Comparison of ENCODE assay signal across 15 cellular contexts in genomic region chr3:182962162-182962561, GRCh38. TPM values are rescaled to one million over a fixed set of nuclear protein-coding genes. Genes with fewer than 3 reads are reported as not detected.
DNase-seq lines count a peak whose midpoint lies in the region; ATAC-seq and TF ChIP-seq lines count a peak whose summit lies in the region.
"Had no signal": no experiment of that assay in that cellular context is flagged by ENCODE, and none has a peak within 500 bp of the region (broad histone marks: within the 10 kb centered on the region; RNA-seq: fewer than 3 reads in every experiment).

No MANE protein-coding gene starts in this region.

- TF ChIP-seq CTCF in OCI-LY3 (IDR thresholded peaks at IDR 0.05; ENCODE audit: low read depth, low read length) (no peak), stomach (IDR thresholded peaks at IDR 0.05) (no peak), glutamatergic neuron (IDR thresholded peaks at IDR 0.05; ENCODE audit: partially characterized antibody, unreplicated experiment) (no peak)

- peak in 9 of 61 donors; percentile 9 to 73 (median 26) for DNase-seq in caudate nucleus (lab: John Stamatoyannopoulos, UW)
- no peak for DNase-seq in left colon
- peak; percentile 49 for DNase-seq in stomach
- no peak for DNase-seq in NCI-H345 treated with DMSO at 0.1 percent for 48 hours (lab: John Stamatoyannopoulos, UW; ENCODE audit: unreplicated experiment)
- no peak for DNase-seq in glutamatergic neuron
- DNase-seq: activated CD4-positive, alpha-beta T cell treated with anti-CD3 and anti-CD28 coated beads, Interleukin-2, amount 50 U/mL, for 48 hours; activated naive CD4-positive, alpha-beta T cell; CD4-positive, alpha-beta T cell; foreskin fibroblast; Kasumi-1; NCI-H510A; RPMI8226; stimulated activated naive CD4-positive, alpha-beta T cell had no signal

- H3K9me3 Mint-ChIP-seq in glutamatergic neuron (ENCODE audit: unreplicated experiment) = no peaks in the 10 kb centered on the region
- H3K9me3 Mint-ChIP-seq: CD4-positive, alpha-beta T cell had no signal

- no peaks in the 10 kb centered on the region for H3K27me3 ChIP-seq in OCI-LY3 (ENCODE audit: low read depth, low read length)
- H3K27me3 ChIP-seq in stomach = no peaks in the 10 kb centered on the region

- no peak overlapping the region for H3K4me3 Mint-ChIP-seq in glutamatergic neuron (ENCODE audit: unreplicated experiment)
- H3K4me3 Mint-ChIP-seq: CD4-positive, alpha-beta T cell had no signal

- H3K4me1 ChIP-seq in OCI-LY3 (ENCODE audit: low read length) (peaks cover 37% of the 10 kb centered on the region), stomach (peaks cover 0 to 56% (median 29%) of the 10 kb centered on the region in 4 donors)

- H3K27me3 Mint-ChIP-seq in glutamatergic neuron (ENCODE audit: unreplicated experiment) = peaks cover 2% of the 10 kb centered on the region
- H3K27me3 Mint-ChIP-seq: CD4-positive, alpha-beta T cell had no signal

- H3K36me3 Mint-ChIP-seq in glutamatergic neuron (ENCODE audit: unreplicated experiment) = no peaks in the 10 kb centered on the region

- no peak for TF ChIP-seq EP300 in stomach (IDR thresholded peaks at IDR 0.05)

- no peak overlapping the region for H3K27ac Mint-ChIP-seq in glutamatergic neuron (ENCODE audit: unreplicated experiment)
- H3K27ac Mint-ChIP-seq: CD4-positive, alpha-beta T cell had no signal

- H2AFZ ChIP-seq in OCI-LY3 (ENCODE audit: low read depth, low read length) = no peak overlapping the region

- no peak overlapping the region for H3K4me2 ChIP-seq in OCI-LY3 (ENCODE audit: low read length)

- intact Hi-C loops in left colon (cut with DNase I, micrococcal nuclease) (no loop called here), stomach (cut with DNase I; ENCODE audit: low total_unique reads) (no loop called here)

- peaks cover 4% of the 10 kb centered on the region for H3K4me1 Mint-ChIP-seq in glutamatergic neuron (ENCODE audit: low read depth, unreplicated experiment)

- no peak overlapping the region for H3K9ac ChIP-seq in OCI-LY3 (ENCODE audit: low read length)

- H4K20me1 ChIP-seq in OCI-LY3 (ENCODE audit: insufficient read depth, low read length) = no peaks in the 10 kb centered on the region

- peaks cover 82% of the 10 kb centered on the region for H3K79me2 ChIP-seq in OCI-LY3 (ENCODE audit: low read length)

- no peak overlapping the region for H3K4me3 ChIP-seq in OCI-LY3 (ENCODE audit: low read length)
- no peak overlapping the region for H3K4me3 ChIP-seq in stomach

- ATAC-seq in left colon (peak; percentile 67), HG02840 (IDR thresholded peaks at IDR 0.05; ENCODE audit: low FRiP score, unreplicated experiment) (no peak)

- no peaks in the 10 kb centered on the region for H3K9me3 ChIP-seq in OCI-LY3 (ENCODE audit: insufficient read depth, low read length)
- no peaks in the 10 kb centered on the region for H3K9me3 ChIP-seq in stomach

- TF ChIP-seq POLR2A in stomach (IDR thresholded peaks at IDR 0.05) = no peak

- H3K27ac ChIP-seq in OCI-LY3 (ENCODE audit: low read length) (peak overlapping the region; percentile 1; the same call in 1 of the 2 replicates), caudate nucleus (ENCODE audit: low read depth, low read length) (peak overlapping the region; percentile 74), stomach (peak overlapping the region; percentile 16 to 47 (median 39))

- peaks cover 42% of the 10 kb centered on the region for H3K36me3 ChIP-seq in OCI-LY3 (replicated peaks; ENCODE audit: low read depth, low read length)
- H3K36me3 ChIP-seq in stomach = peaks cover 0 to 30% (median 19%) of the 10 kb centered on the region in 4 donors

RNA-seq across cellular contexts. Expression of gene DCUN1D1, which starts 18.2 kb away (rescaled TPM):
- total RNA-seq in left colon = 10 to 100 TPM; 44.0 to 52.6 TPM
- 10 to 100 TPM; 10.4 to 56.4 (median 21.3) TPM for total RNA-seq in stomach
- polyA plus RNA-seq in stomach = 10 to 100 TPM in 2 of 3 donors, 1 to 10 TPM in 1; 7.0 to 12.8 (median 10.6) TPM
- total RNA-seq in glutamatergic neuron (ENCODE audit: unreplicated experiment) = 31.2 TPM

Comparison
In these comparisons a context has a peak if more than half of its experiments do, and no peak if none do; other contexts are left out.
1. H3K27ac ChIP-seq: peak in every context shown above with its lines; median percentile 74 in caudate nucleus; 39 in stomach; 1 in OCI-LY3.